ENCODE assay signal across 8 cellular contexts in genomic region chr17:45060824-45061605, GRCh38. TPM values are rescaled to one million over a fixed set of nuclear protein-coding genes. Genes with fewer than 3 reads are reported as not detected.
DNase-seq lines count a peak whose midpoint lies in the region; ATAC-seq and TF ChIP-seq lines count a peak whose summit lies in the region.

Gene NMT1 (plus strand): TSS chr17:45061317. CDS start chr17:45061330, 13 bp downstream.

- H3K9me3 Mint-ChIP-seq in activated CD4-positive, alpha-beta memory T cell treated with anti-CD3 and anti-CD28 coated beads for 36 hours = no peaks in the 10 kb centered on the region

- TF ChIP-seq CTCF in dorsolateral prefrontal cortex (IDR thresholded peaks at IDR 0.05 in 54 of 56, conservative IDR thresholded peaks at IDR 0.05 in 2 of 56; ENCODE audit: low read depth in 1 of 56, partially characterized antibody in 56 of 56) = peak in 41 of 56 donors; percentile 4 to 63 (median 37)
- no peak for TF ChIP-seq CTCF in liver (IDR thresholded peaks at IDR 0.05; ENCODE audit: low read depth, low read length, missing input control)

- intact Hi-C loops in activated CD4-positive, alpha-beta memory T cell treated with anti-CD3 and anti-CD28 coated beads for 36 hours (cut with micrococcal nuclease) = loop anchor here (1.0 to 5.0 kb wide), 6 partner anchors 9 to 166 kb away; partner anchors contain the start of genes ACBD4, HEXIM1 and HEXIM2
- intact Hi-C loops in dorsolateral prefrontal cortex (cut with DNase I) = loop anchor here in 1 of 2 donors (2.0 to 10.0 kb wide), 3 partner anchors 32 to 254 kb away; partner anchors contain the start of gene MAP3K14

- peaks cover 3 to 29% (median 23%) of the 10 kb centered on the region in 4 donors for H3K4me1 ChIP-seq in liver (ENCODE audit: control insufficient read depth in 4 of 4, insufficient read depth in 4 of 4, low read length in 3 of 4)

- under 1% methylated on average over 49 of the region's 49 CpGs for WGBS in liver

- peaks cover 48% of the 10 kb centered on the region for H3K4me1 Mint-ChIP-seq in activated CD4-positive, alpha-beta memory T cell treated with anti-CD3 and anti-CD28 coated beads for 36 hours (ENCODE audit: low read depth)

- CTCF ChIA-PET in activated CD4-positive, alpha-beta memory T cell treated with anti-CD3 and anti-CD28 coated beads for 36 hours (lab: Charles Lee) = interaction anchor here (0.8 to 2.8 kb wide), 8 partner anchors 10 to 150 kb away, joined by 3 to 22 read pairs (median 4); partner anchors contain the start of genes ACBD4, C1QL1 and HEXIM1

- no peaks in the 10 kb centered on the region for H3K27me3 Mint-ChIP-seq in activated CD4-positive, alpha-beta memory T cell treated with anti-CD3 and anti-CD28 coated beads for 36 hours

- H3K9me3 ChIP-seq in liver (ENCODE audit: control insufficient read depth in 4 of 4, low read length in 3 of 4) = no peaks in the 10 kb centered on the region

- no peak for TF ChIP-seq RAD21 in liver (IDR thresholded peaks at IDR 0.05)

- peak within 1 kb of the TSS; percentile 100 for H3K4me3 Mint-ChIP-seq in activated CD4-positive, alpha-beta memory T cell treated with anti-CD3 and anti-CD28 coated beads for 36 hours

- ATAC-seq in GM19438 (IDR thresholded peaks at IDR 0.05; ENCODE audit: low read depth, unreplicated experiment) = peak; percentile 86
- peak; percentile 50 for ATAC-seq in HG03575 (IDR thresholded peaks at IDR 0.05; ENCODE audit: extremely low read depth, insufficient number of reproducible peaks, low FRiP score, unreplicated experiment)

- POLR2A ChIA-PET in activated CD4-positive, alpha-beta memory T cell treated with anti-CD3 and anti-CD28 coated beads for 36 hours (lab: Charles Lee) = interaction anchor here (0.5 to 4.7 kb wide), 13 partner anchors 10 to 353 kb away, joined by 3 to 61 read pairs (median 3); partner anchors contain the start of genes ACBD4, C1QL1, DBF4B and DCAKD

- DNase-seq in CD1c-positive myeloid dendritic cell (ENCODE audit: extremely low spot score) (peak; percentile 100), NCI-H82 treated with DMSO at 0.1 percent for 48 hours (lab: John Stamatoyannopoulos, UW; ENCODE audit: unreplicated experiment) (peak; percentile 100), dorsolateral prefrontal cortex (peak; percentile 96 to 99 (median 99))
- DNase-seq in activated CD4-positive, alpha-beta memory T cell treated with anti-CD3 and anti-CD28 coated beads for 36 hours = peak; percentile 98
- DNase-seq in stimulated activated CD4-positive, alpha-beta T cell treated with anti-CD3 and anti-CD28 coated beads, Interleukin-4, amount 100 ng/mL, for 24 hours = peak; percentile 98

- no peaks in the 10 kb centered on the region for H3K27me3 ChIP-seq in dorsolateral prefrontal cortex
- no peaks in the 10 kb centered on the region for H3K27me3 ChIP-seq in liver (ENCODE audit: control insufficient read depth in 4 of 4, insufficient read depth in 4 of 4, low read length in 3 of 4)

- H3K9ac ChIP-seq in liver (ENCODE audit: low read depth in 1 of 2, low read length in 2 of 2) = peak within 1 kb of the TSS; percentile 80 to 98

- peaks cover 0 to 2% (median 0%) of the 10 kb centered on the region in 4 donors for H3K36me3 ChIP-seq in liver (ENCODE audit: control insufficient read depth in 4 of 4, insufficient read depth in 3 of 4, low read depth in 1 of 4, low read length in 3 of 4)

- peak within 1 kb of the TSS; percentile 66 to 99 (median 84) for H3K4me3 ChIP-seq in dorsolateral prefrontal cortex
- peak within 1 kb of the TSS; percentile 69 to 93 (median 87) for H3K4me3 ChIP-seq in liver (ENCODE audit: low read depth in 1 of 3, low read length in 3 of 3)

- H3K27ac ChIP-seq in dorsolateral prefrontal cortex (peak within 1 kb of the TSS; percentile 53 to 99 (median 93)), liver (ENCODE audit: low read depth in 1 of 2, low read length in 2 of 2) (peak within 1 kb of the TSS; percentile 85 to 89)

- peak within 1 kb of the TSS; percentile 100 for H3K27ac Mint-ChIP-seq in activated CD4-positive, alpha-beta memory T cell treated with anti-CD3 and anti-CD28 coated beads for 36 hours

- peaks cover 6% of the 10 kb centered on the region for H3K36me3 Mint-ChIP-seq in activated CD4-positive, alpha-beta memory T cell treated with anti-CD3 and anti-CD28 coated beads for 36 hours

TF ChIP-seq in liver, 16 proteins besides CTCF, POLR2A, EP300 and RAD21:
- peak; percentile 35 for TF ChIP-seq HNF4G (IDR thresholded peaks at IDR 0.05)
- no peak for TF ChIP-seq ATF3 (IDR thresholded peaks at IDR 0.05)
- peak; percentile 39 to 85 for TF ChIP-seq GABPA (IDR thresholded peaks at IDR 0.05 in 1 of 2, conservative IDR thresholded peaks at IDR 0.05 in 1 of 2)
- peak; percentile 44 to 54 for TF ChIP-seq HNF4A (conservative IDR thresholded peaks at IDR 0.05)
- TF ChIP-seq FOXA1 (IDR thresholded peaks at IDR 0.05) = no peak
- TF ChIP-seq MAX (IDR thresholded peaks at IDR 0.05) = peak; percentile 66
- peak; percentile 43 for TF ChIP-seq NR2F2 (IDR thresholded peaks at IDR 0.05)
- TF ChIP-seq FOXA2 (IDR thresholded peaks at IDR 0.05) = no peak
- TF ChIP-seq SP1 (IDR thresholded peaks at IDR 0.05) = peak; percentile 93
- peak in 1 of 2 donors; percentile 37 for TF ChIP-seq EGR1 (IDR thresholded peaks at IDR 0.05; ENCODE audit: low read depth in 2 of 2)
- TF ChIP-seq TAF1 (conservative IDR thresholded peaks at IDR 0.05) = peak; percentile 95
- peak; percentile 97 for TF ChIP-seq ZBTB33 (IDR thresholded peaks at IDR 0.05)
- TF ChIP-seq YY1 (IDR thresholded peaks at IDR 0.05) = peak; percentile 100
- peak; percentile 62 for TF ChIP-seq REST (IDR thresholded peaks at IDR 0.05)
- no peak for TF ChIP-seq JUND (IDR thresholded peaks at IDR 0.05)
- peak; percentile 45 to 62 for TF ChIP-seq RXRA (IDR thresholded peaks at IDR 0.05)

RNA-seq across cellular contexts. Expression of gene NMT1, which starts in this region (rescaled TPM):
- total RNA-seq in activated CD4-positive, alpha-beta memory T cell treated with anti-CD3 and anti-CD28 coated beads for 36 hours = 100 to 1,000 TPM; 158 TPM
- total RNA-seq in dorsolateral prefrontal cortex = 100 to 1,000 TPM; 111 to 220 (median 159) TPM
- 10 to 100 TPM; 27.0 to 55.1 TPM for total RNA-seq in liver
- 10 to 100 TPM; 30.2 to 83.7 TPM for polyA plus RNA-seq in liver

Comparison
In these comparisons a context has a peak if more than half of its experiments do, and no peak if none do; other contexts are left out.
1. Peak in every context shown above with its lines: DNase-seq, ATAC-seq, H3K4me3 ChIP-seq and H3K27ac ChIP-seq.